Comparison of ENCODE assay signal across 8 cellular contexts in the genomic region with DNA sequence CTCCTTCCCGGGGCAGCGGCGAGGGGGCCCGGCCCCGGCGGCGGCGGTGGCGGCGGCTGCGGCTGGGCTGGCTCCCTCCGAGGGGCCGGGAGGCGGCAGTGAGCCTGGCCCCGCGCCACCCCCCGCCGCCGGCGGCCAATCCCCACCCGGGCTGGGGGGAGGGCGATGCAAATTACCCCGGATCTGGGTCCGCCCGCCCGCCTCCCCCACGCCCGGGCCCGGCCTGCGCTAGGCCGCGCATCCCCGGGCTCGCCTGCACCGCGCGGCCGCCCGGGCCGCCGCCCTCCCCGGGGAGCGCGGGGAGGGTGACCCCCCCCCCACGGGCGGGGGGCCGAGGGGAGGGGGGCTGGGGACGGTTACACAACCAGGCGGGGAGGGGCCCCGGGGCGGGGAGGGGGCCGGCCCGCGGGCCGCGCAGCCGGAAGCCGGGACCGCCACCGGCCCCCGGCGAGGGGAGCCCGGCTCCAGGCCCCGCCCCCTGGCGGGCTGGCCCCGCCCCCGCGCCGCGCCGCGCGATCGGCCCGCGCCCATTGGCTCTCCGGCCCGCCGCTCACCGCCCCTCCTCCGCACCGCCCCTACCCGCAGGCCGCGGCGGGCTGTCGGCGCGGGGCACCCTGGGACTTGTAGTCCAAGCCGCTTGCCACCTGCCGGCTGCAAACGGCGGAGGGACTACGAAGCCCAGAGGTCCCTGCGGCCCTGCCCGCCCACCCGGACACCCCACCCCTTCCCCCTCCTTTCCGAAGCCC. TPM values are rescaled to one million over a fixed set of nuclear protein-coding genes. Genes with fewer than 3 reads are reported as not detected.
DNase-seq lines count a peak whose midpoint lies in the region; ATAC-seq and TF ChIP-seq lines count a peak whose summit lies in the region.

No MANE protein-coding gene starts in this region.

- no peaks in the 10 kb centered on the region for H3K9me3 Mint-ChIP-seq in CD8-positive, alpha-beta T cell
- no peaks in the 10 kb centered on the region for H3K9me3 Mint-ChIP-seq in activated CD8-positive, alpha-beta T cell treated with anti-CD3 and anti-CD28 coated beads for 36 hours

- intact Hi-C loops in CD8-positive, alpha-beta T cell (cut with DNase I, micrococcal nuclease): loop anchor here (1.0 to 10.0 kb wide), 13 partner anchors 23 to 657 kb away; a partner anchor contains a TSS
- intact Hi-C loops in activated CD8-positive, alpha-beta T cell treated with anti-CD3 and anti-CD28 coated beads for 36 hours (cut with micrococcal nuclease): no loop called here
- intact Hi-C loops in dorsolateral prefrontal cortex (cut with DNase I): loop anchor here (2.0 to 5.0 kb wide), 3 partner anchors 57 to 75 kb away; a partner anchor contains a TSS

- H3K4me3 Mint-ChIP-seq in CD8-positive, alpha-beta T cell: peak overlapping the region; percentile 73
- H3K4me3 Mint-ChIP-seq in activated CD8-positive, alpha-beta T cell treated with anti-CD3 and anti-CD28 coated beads for 36 hours: peak overlapping the region; percentile 64

- H3K4me1 ChIP-seq in CD8-positive, alpha-beta T cell (ENCODE audit: insufficient read depth, low read length): peaks cover 58% of the 10 kb centered on the region

- DNase-seq in CD8-positive, alpha-beta T cell: peak; percentile 94 to 99 (median 97)
- DNase-seq in HK-2 (ENCODE audit: unreplicated experiment): peak; percentile 96
- DNase-seq in NCI-H82 treated with DMSO at 0.1 percent for 48 hours (lab: John Stamatoyannopoulos, UW; ENCODE audit: unreplicated experiment): peak; percentile 54
- DNase-seq in activated CD8-positive, alpha-beta T cell treated with anti-CD3 and anti-CD28 coated beads for 36 hours: peak; percentile 96
- DNase-seq in dorsolateral prefrontal cortex: peak; percentile 86 to 99 (median 96)
- DNase-seq in lung microvascular endothelial cell (ENCODE audit: low read depth in 2 of 2): peak; percentile 99 to 100
- DNase-seq in stimulated activated CD8-positive, alpha-beta memory T cell treated with anti-CD3 and anti-CD28 coated beads, Interleukin-12 subunit alpha, Interleukin-12 subunit beta, amount 100 ng/mL, for 24 hours (ENCODE audit: extremely low read depth): peak; percentile 93

- H3K27ac ChIP-seq in CD8-positive, alpha-beta T cell (ENCODE audit: low read depth, low read length): no peak overlapping the region
- H3K27ac ChIP-seq in dorsolateral prefrontal cortex: peak overlapping the region in 53 of 59 donors; percentile 68 to 100 (median 97)

- peak overlapping the region; percentile 89 for H3K4me3 ChIP-seq in CD8-positive, alpha-beta T cell (ENCODE audit: low read depth, low read length)
- H3K4me3 ChIP-seq in dorsolateral prefrontal cortex: peak overlapping the region; percentile 59 to 97 (median 86)

- no peaks in the 10 kb centered on the region for H3K27me3 ChIP-seq in CD8-positive, alpha-beta T cell (ENCODE audit: insufficient read depth, low read length)
- H3K27me3 ChIP-seq in dorsolateral prefrontal cortex: no peaks in the 10 kb centered on the region

- H3K9me3 ChIP-seq in CD8-positive, alpha-beta T cell (ENCODE audit: low read length): no peaks in the 10 kb centered on the region

- CTCF ChIA-PET in CD8-positive, alpha-beta T cell (lab: Charles Lee): interaction anchor here (0.9 to 1.5 kb wide), 2 partner anchors 74 to 78 kb away, joined by 4 to 7 read pairs; no protein-coding TSS in a partner anchor
- CTCF ChIA-PET in activated CD8-positive, alpha-beta T cell treated with anti-CD3 and anti-CD28 coated beads for 36 hours (lab: Charles Lee): no interaction called here

- peaks cover 40% of the 10 kb centered on the region for H3K4me1 Mint-ChIP-seq in CD8-positive, alpha-beta T cell (ENCODE audit: low read depth)
- peaks cover 40% of the 10 kb centered on the region for H3K4me1 Mint-ChIP-seq in activated CD8-positive, alpha-beta T cell treated with anti-CD3 and anti-CD28 coated beads for 36 hours (ENCODE audit: low read depth)

- peaks cover 16% of the 10 kb centered on the region for H3K36me3 ChIP-seq in CD8-positive, alpha-beta T cell (ENCODE audit: insufficient read depth, low read length)

- H3K27me3 Mint-ChIP-seq in CD8-positive, alpha-beta T cell (ENCODE audit: low read depth): no peaks in the 10 kb centered on the region
- no peaks in the 10 kb centered on the region for H3K27me3 Mint-ChIP-seq in activated CD8-positive, alpha-beta T cell treated with anti-CD3 and anti-CD28 coated beads for 36 hours

- peak; percentile 72 for ATAC-seq in CD8-positive, alpha-beta T cell
- ATAC-seq in GM19463 (IDR thresholded peaks at IDR 0.05; ENCODE audit: unreplicated experiment): peak; percentile 72
- peak; percentile 81 for ATAC-seq in activated CD8-positive, alpha-beta T cell treated with anti-CD3 and anti-CD28 coated beads for 36 hours

- peaks cover 5% of the 10 kb centered on the region for H3K36me3 Mint-ChIP-seq in CD8-positive, alpha-beta T cell
- H3K36me3 Mint-ChIP-seq in activated CD8-positive, alpha-beta T cell treated with anti-CD3 and anti-CD28 coated beads for 36 hours (ENCODE audit: low read depth): peaks cover 11% of the 10 kb centered on the region

- POLR2A ChIA-PET in CD8-positive, alpha-beta T cell (lab: Charles Lee): interaction anchor here (0.5 to 2.5 kb wide), 12 partner anchors 12 to 81 kb away, joined by 3 to 15 read pairs (median 4); a partner anchor contains a TSS
- POLR2A ChIA-PET in activated CD8-positive, alpha-beta T cell treated with anti-CD3 and anti-CD28 coated beads for 36 hours (lab: Charles Lee): interaction anchor here (0.8 to 1.4 kb wide), 3 partner anchors 39 to 80 kb away, joined by 3 to 5 read pairs (median 5); a partner anchor contains a TSS

- no peak overlapping the region for H3K27ac Mint-ChIP-seq in CD8-positive, alpha-beta T cell
- no peak overlapping the region for H3K27ac Mint-ChIP-seq in activated CD8-positive, alpha-beta T cell treated with anti-CD3 and anti-CD28 coated beads for 36 hours

- TF ChIP-seq CTCF in CD8-positive, alpha-beta T cell (IDR thresholded peaks at IDR 0.05): no peak
- TF ChIP-seq CTCF in activated CD8-positive, alpha-beta T cell treated with anti-CD3 and anti-CD28 coated beads for 36 hours (IDR thresholded peaks at IDR 0.05): no peak
- TF ChIP-seq CTCF in dorsolateral prefrontal cortex (IDR thresholded peaks at IDR 0.05 in 54 of 56, conservative IDR thresholded peaks at IDR 0.05 in 2 of 56; ENCODE audit: low read depth in 1 of 56, partially characterized antibody in 56 of 56): peak in 10 of 56 donors; percentile 6 to 24 (median 14)

RNA-seq across cellular contexts. Expression of a gene that starts 1.1 kb away (rescaled TPM):
- 10 to 100 TPM; 58.2 to 64.5 TPM for total RNA-seq in CD8-positive, alpha-beta T cell
- total RNA-seq in activated CD8-positive, alpha-beta T cell treated with anti-CD3 and anti-CD28 coated beads for 36 hours: 10 to 100 TPM; 46.6 TPM
- total RNA-seq in dorsolateral prefrontal cortex: 100 to 1,000 TPM in 60 of 120 experiments, 10 to 100 TPM in 60; 61.2 to 152 (median 99.8) TPM
- 5.4 and 7.1 TPM in 2 replicates for total RNA-seq in lung microvascular endothelial cell

RNA-seq across cellular contexts. Expression of a gene that starts 58.1 kb away (rescaled TPM):
- 10 to 100 TPM; 11.6 to 14.9 TPM for total RNA-seq in CD8-positive, alpha-beta T cell
- total RNA-seq in activated CD8-positive, alpha-beta T cell treated with anti-CD3 and anti-CD28 coated beads for 36 hours: 10 to 100 TPM; 22.2 TPM
- 10 to 100 TPM; 24.8 to 57.8 (median 38.6) TPM for total RNA-seq in dorsolateral prefrontal cortex
- 19.6 and 21.6 TPM in 2 replicates for total RNA-seq in lung microvascular endothelial cell

RNA-seq across cellular contexts. Expression of a gene that starts 58.3 kb away (rescaled TPM):
- 10 to 100 TPM; 73.9 to 76.8 TPM for total RNA-seq in CD8-positive, alpha-beta T cell
- 100 to 1,000 TPM; 141 to 145 TPM for total RNA-seq in activated CD8-positive, alpha-beta T cell treated with anti-CD3 and anti-CD28 coated beads for 36 hours
- 100 to 1,000 TPM; 118 to 197 (median 143) TPM for total RNA-seq in dorsolateral prefrontal cortex
- 108 and 113 TPM in 2 replicates for total RNA-seq in lung microvascular endothelial cell
